ENCODE assay signal across 8 cellular contexts in the genomic region with DNA sequence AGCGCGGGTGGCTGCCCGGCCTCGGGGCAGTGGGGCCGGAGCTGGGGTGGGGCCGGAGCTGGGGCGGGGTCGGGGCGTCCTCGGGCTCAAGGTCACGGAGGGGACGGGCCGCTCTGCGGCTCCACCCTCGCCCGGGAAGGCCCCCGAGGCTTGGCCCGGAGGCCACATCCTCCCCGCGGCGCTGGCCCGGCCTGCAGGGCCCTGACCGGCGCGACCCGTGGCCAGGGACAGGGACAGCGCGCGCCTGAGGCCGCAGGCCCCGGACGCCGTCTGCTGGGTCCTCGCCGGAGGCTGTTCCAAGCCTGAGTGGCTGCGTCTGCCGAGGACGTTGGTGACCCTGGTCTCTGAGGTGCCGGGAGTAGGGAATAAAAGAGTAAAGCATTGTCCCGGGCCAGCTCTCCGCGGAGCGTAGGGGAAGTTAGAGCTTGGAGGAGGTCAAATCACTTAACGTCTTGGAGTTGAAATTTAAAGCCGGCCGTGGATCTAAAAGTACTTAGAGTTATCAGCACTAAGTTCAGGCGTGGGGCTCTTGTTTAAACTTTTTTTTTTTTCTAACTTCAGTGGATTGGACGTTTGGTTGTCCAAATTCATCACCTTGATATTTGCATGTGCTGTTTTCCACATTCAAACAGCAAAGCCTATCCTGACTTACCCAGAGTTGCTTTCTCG.
DNase-seq lines count a peak whose midpoint lies in the region; ATAC-seq lines count a peak whose summit lies in the region.

No MANE protein-coding gene starts in this region.

- H3K4me1 Mint-ChIP-seq in memory B cell: peaks cover 28% of the 10 kb centered on the region

- DNase-seq in NCI-H345 (lab: John Stamatoyannopoulos, UW) (peak; percentile 48), NCI-H345 treated with DMSO at 0.1 percent for 48 hours (lab: John Stamatoyannopoulos, UW; ENCODE audit: unreplicated experiment) (no peak), NAMALWA (ENCODE audit: low spot score) (peak; percentile 60), memory B cell (ENCODE audit: low spot score in 2 of 2) (no peak)
- DNase-seq in activated CD4-positive, alpha-beta T cell treated with anti-CD3 and anti-CD28 coated beads for 48 hours: peak; percentile 40
- peak; percentile 13 to 38 (median 30) for DNase-seq in effector memory CD4-positive, alpha-beta T cell
- DNase-seq in stimulated activated CD8-positive, alpha-beta memory T cell treated with anti-CD3 and anti-CD28 coated beads, Interleukin-12 subunit alpha, Interleukin-12 subunit beta, amount 100 ng/mL, for 24 hours (ENCODE audit: extremely low read depth): peak; percentile 9

- peak overlapping the region; percentile 72 for H3K4me3 ChIP-seq in effector memory CD4-positive, alpha-beta T cell (ENCODE audit: insufficient read depth, low read depth, low read length, poor library complexity, severe bottlenecking)

- peaks cover 3% of the 10 kb centered on the region for H3K36me3 ChIP-seq in effector memory CD4-positive, alpha-beta T cell (ENCODE audit: control insufficient read depth, insufficient read depth, low read length)

- H3K36me3 Mint-ChIP-seq in memory B cell: peaks cover 10% of the 10 kb centered on the region

- H3K27ac ChIP-seq in effector memory CD4-positive, alpha-beta T cell (ENCODE audit: insufficient read depth, low read length, poor library complexity, severe bottlenecking): peak overlapping the region; percentile 77

- H3K4me1 ChIP-seq in effector memory CD4-positive, alpha-beta T cell (ENCODE audit: control insufficient read depth, insufficient read depth, low read length, poor library complexity, severe bottlenecking): peaks cover 8% of the 10 kb centered on the region

- peak overlapping the region; percentile 68 for H3K4me3 Mint-ChIP-seq in memory B cell

- H3K9me3 Mint-ChIP-seq in memory B cell: no peaks in the 10 kb centered on the region

- no peaks in the 10 kb centered on the region for H3K27me3 Mint-ChIP-seq in memory B cell

- no peaks in the 10 kb centered on the region for H3K27me3 ChIP-seq in effector memory CD4-positive, alpha-beta T cell (replicated peaks; ENCODE audit: control insufficient read depth, insufficient read depth, low read length, poor library complexity, severe bottlenecking)

- peak overlapping the region; percentile 72 for H3K27ac Mint-ChIP-seq in memory B cell

- peak; percentile 79 for ATAC-seq in HG02588 (IDR thresholded peaks at IDR 0.05; ENCODE audit: unreplicated experiment)
- ATAC-seq in memory B cell (ENCODE audit: low read depth): peak; percentile 46

- H3K9me3 ChIP-seq in effector memory CD4-positive, alpha-beta T cell (ENCODE audit: control insufficient read depth, low read length): no peaks in the 10 kb centered on the region

Comparison
In these comparisons a context has a peak if more than half of its experiments do, and no peak if none do; other contexts are left out.
1. DNase-seq: peak in NCI-H345 (single experiment), NAMALWA (single experiment), activated CD4-positive, alpha-beta T cell treated with anti-CD3 and anti-CD28 coated beads for 48 hours (single experiment), effector memory CD4-positive, alpha-beta T cell (3 of 3) and stimulated activated CD8-positive, alpha-beta memory T cell treated with anti-CD3 and anti-CD28 coated beads, Interleukin-12 subunit alpha, Interleukin-12 subunit beta, amount 100 ng/mL, for 24 hours (single experiment); none in NCI-H345 treated with DMSO at 0.1 percent for 48 hours (single experiment) and memory B cell (0 of 2).